2 cellular contexts compared by ENCODE assay signal in the genomic region with DNA sequence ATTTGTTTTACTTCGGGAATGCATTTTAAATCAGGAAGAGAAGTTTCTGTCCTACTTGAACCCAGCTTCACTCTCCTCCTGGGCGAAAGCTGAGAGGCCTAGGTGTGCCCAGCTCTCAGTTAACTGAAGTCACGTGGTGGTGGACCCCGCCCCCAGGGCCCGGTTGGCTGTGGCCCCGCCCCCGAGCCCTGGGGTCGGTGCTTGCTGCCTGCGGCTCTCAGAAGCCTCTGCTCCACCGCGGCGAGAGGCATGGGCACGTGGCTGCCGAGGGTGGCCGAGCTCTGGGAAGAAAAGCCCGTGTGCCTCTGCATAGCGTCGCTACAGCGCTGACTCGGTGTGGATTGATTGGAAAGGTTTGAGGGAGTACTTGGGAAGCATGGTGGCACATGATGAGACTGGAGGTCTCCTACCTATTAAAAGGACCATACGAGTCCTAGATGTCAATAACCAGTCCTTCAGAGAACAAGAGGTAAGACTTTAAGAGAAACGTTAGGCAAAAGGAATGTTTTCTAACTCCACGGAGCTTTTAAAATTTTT.
A peak's percentile ranks its signal among the peaks of the same experiment; 100 is the strongest.
TF ChIP-seq lines count a peak whose summit lies in the region.

No MANE protein-coding gene starts in this region.

TF ChIP-seq in endothelial cell of umbilical vein, 7 proteins besides CTCF, POLR2A, EP300 and RAD21:
- TF ChIP-seq GATA2 (IDR thresholded peaks at IDR 0.05; ENCODE audit: insufficient read depth, insufficient read length, low read depth, low read length) (no peak), MAX (IDR thresholded peaks at IDR 0.05; ENCODE audit: insufficient read depth, insufficient read length) (peak; percentile 91), POLR2AphosphoS5 (IDR thresholded peaks at IDR 0.05; ENCODE audit: insufficient read depth, low read depth, low read length) (peak; percentile 98)

TF ChIP-seq in SK-N-SH, 30 proteins besides CTCF, POLR2A, EP300 and RAD21:
- TF ChIP-seq MAX (IDR thresholded peaks at IDR 0.05; ENCODE audit: low read depth) (no peak), SIN3A (IDR thresholded peaks at IDR 0.05; ENCODE audit: borderline replicate concordance, low read depth, low read length) (no peak), RFX5 (IDR thresholded peaks at IDR 0.05; ENCODE audit: low read length) (no peak), PBX3 (IDR thresholded peaks at IDR 0.05) (no peak), MXI1 (IDR thresholded peaks at IDR 0.05; ENCODE audit: low read depth, low read length) (no peak), FOXJ3 (CRISPR knock-in tag; IDR thresholded peaks at IDR 0.05) (no peak), RCOR1 (IDR thresholded peaks at IDR 0.05; ENCODE audit: low read length) (no peak)
- TF ChIP-seq, protein P1, sequence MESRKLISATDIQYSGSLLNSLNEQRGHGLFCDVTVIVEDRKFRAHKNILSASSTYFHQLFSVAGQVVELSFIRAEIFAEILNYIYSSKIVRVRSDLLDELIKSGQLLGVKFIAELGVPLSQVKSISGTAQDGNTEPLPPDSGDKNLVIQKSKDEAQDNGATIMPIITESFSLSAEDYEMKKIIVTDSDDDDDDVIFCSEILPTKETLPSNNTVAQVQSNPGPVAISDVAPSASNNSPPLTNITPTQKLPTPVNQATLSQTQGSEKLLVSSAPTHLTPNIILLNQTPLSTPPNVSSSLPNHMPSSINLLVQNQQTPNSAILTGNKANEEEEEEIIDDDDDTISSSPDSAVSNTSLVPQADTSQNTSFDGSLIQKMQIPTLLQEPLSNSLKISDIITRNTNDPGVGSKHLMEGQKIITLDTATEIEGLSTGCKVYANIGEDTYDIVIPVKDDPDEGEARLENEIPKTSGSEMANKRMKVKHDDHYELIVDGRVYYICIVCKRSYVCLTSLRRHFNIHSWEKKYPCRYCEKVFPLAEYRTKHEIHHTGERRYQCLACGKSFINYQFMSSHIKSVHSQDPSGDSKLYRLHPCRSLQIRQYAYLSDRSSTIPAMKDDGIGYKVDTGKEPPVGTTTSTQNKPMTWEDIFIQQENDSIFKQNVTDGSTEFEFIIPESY (IDR thresholded peaks at IDR 0.05; ENCODE audit: borderline replicate concordance, low read depth), result no peak
